1 cellular context compared by ENCODE assay signal in genomic region chr7:47893238-47893637, GRCh38.
TF ChIP-seq lines count a peak whose summit lies in the region.

No MANE protein-coding gene starts in this region.

TF ChIP-seq in K562, 482 proteins besides CTCF, POLR2A, EP300 and RAD21 (continued from another document):
- TF ChIP-seq CREB3 (tag; conservative IDR thresholded peaks at IDR 0.05; ENCODE audit: low read depth) (no peak), ZNF408 (CRISPR knock-in tag; IDR thresholded peaks at IDR 0.05; ENCODE audit: low read depth) (no peak), ZSCAN32 (CRISPR knock-in tag; IDR thresholded peaks at IDR 0.05) (no peak), PTTG1 (tag; IDR thresholded peaks at IDR 0.05; ENCODE audit: low read depth) (no peak)
